Comparison of ENCODE assay signal across 17 cellular contexts in the genomic region with DNA sequence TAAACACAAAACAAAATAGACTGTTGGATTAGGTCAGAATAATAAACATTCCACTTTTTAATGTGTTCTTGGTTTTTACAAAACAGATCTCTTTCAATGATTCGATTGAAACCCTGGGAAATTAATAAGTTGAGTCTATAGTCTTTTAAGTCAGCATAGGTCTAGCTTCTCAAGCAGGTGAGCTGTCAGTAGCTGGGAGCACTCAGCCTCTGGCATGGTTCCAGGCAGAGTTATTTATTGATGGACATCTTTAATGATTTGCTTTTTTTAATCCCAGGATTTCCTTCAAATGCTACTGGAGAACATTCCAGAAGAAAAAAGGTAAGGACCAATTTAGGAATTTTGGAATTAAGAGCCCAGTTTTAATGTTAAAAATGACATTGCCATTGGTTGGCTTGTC.
DNase-seq lines count a peak whose midpoint lies in the region; ATAC-seq, FAIRE-seq and TF ChIP-seq lines count a peak whose summit lies in the region.
"Had no signal": no experiment of that assay in that cellular context is flagged by ENCODE, and none has a peak within 500 bp of the region (broad histone marks: within the 10 kb centered on the region; RNA-seq: fewer than 3 reads in every experiment).

No MANE protein-coding gene starts in this region.

- no peaks in the 10 kb centered on the region for H3K36me3 Mint-ChIP-seq in activated CD8-positive, alpha-beta T cell treated with anti-CD3 and anti-CD28 coated beads, Interleukin-2, amount 10 ng/mL, durations not matched to agents 7 days and 5 days (ENCODE audit: low read depth)

- H3K9me3 Mint-ChIP-seq in activated CD8-positive, alpha-beta T cell treated with anti-CD3 and anti-CD28 coated beads, Interleukin-2, amount 10 ng/mL, durations not matched to agents 7 days and 5 days (ENCODE audit: insufficient read depth): no peaks in the 10 kb centered on the region
- H3K9me3 Mint-ChIP-seq: CD14-positive monocyte had no signal

- DNase-seq in NCI-H82 (lab: John Stamatoyannopoulos, UW): peak; percentile 21
- DNase-seq in NCI-H82 treated with DMSO at 0.1 percent for 48 hours (lab: John Stamatoyannopoulos, UW; ENCODE audit: unreplicated experiment): no peak
- peak; percentile 34 for DNase-seq in RCC 7860 (ENCODE audit: low spot score)
- DNase-seq in left lobe of liver (ENCODE audit: low spot score): peak; percentile 64
- DNase-seq in activated CD8-positive, alpha-beta T cell treated with anti-CD3 and anti-CD28 coated beads, Interleukin-2, amount 10 ng/mL, durations not matched to agents 7 days and 5 days: no peak
- DNase-seq in coronary artery (ENCODE audit: low spot score): no peak
- no peak for DNase-seq in NCI-H1048 (lab: John Stamatoyannopoulos, UW)
- DNase-seq: AML-193, COR-L47, H7, NCI-H1436, NCI-H2029, NCI-H524 treated with DMSO at 0.1 percent for 48 hours, OCI-M1, RPMI8226, SJCRH30 had no signal

- POLR2A ChIA-PET in activated CD8-positive, alpha-beta T cell treated with anti-CD3 and anti-CD28 coated beads, Interleukin-2, amount 10 ng/mL, durations not matched to agents 7 days and 5 days (lab: Charles Lee): no interaction called here

- CTCF ChIA-PET in activated CD8-positive, alpha-beta T cell treated with anti-CD3 and anti-CD28 coated beads, Interleukin-2, amount 10 ng/mL, durations not matched to agents 7 days and 5 days (lab: Charles Lee): no interaction called here

- peak; percentile 34 for ATAC-seq in left lobe of liver
- no peak for ATAC-seq in activated CD8-positive, alpha-beta T cell treated with anti-CD3 and anti-CD28 coated beads, Interleukin-2, amount 10 ng/mL, durations not matched to agents 7 days and 5 days

- H3K27ac Mint-ChIP-seq in activated CD8-positive, alpha-beta T cell treated with anti-CD3 and anti-CD28 coated beads, Interleukin-2, amount 10 ng/mL, durations not matched to agents 7 days and 5 days: no peak overlapping the region

- H3K4me3 Mint-ChIP-seq in activated CD8-positive, alpha-beta T cell treated with anti-CD3 and anti-CD28 coated beads, Interleukin-2, amount 10 ng/mL, durations not matched to agents 7 days and 5 days: no peak overlapping the region
- H3K4me3 Mint-ChIP-seq: CD14-positive monocyte had no signal

- no peak overlapping the region for H3K27ac ChIP-seq in coronary artery
- H3K27ac ChIP-seq: SJCRH30 had no signal

- no peaks in the 10 kb centered on the region for H3K4me1 Mint-ChIP-seq in activated CD8-positive, alpha-beta T cell treated with anti-CD3 and anti-CD28 coated beads, Interleukin-2, amount 10 ng/mL, durations not matched to agents 7 days and 5 days (ENCODE audit: low read depth)
- H3K4me1 Mint-ChIP-seq: CD14-positive monocyte had no signal

- no peak overlapping the region for H3K4me3 ChIP-seq in coronary artery
- H3K4me3 ChIP-seq: SJCRH30 had no signal

- H3K27me3 Mint-ChIP-seq in activated CD8-positive, alpha-beta T cell treated with anti-CD3 and anti-CD28 coated beads, Interleukin-2, amount 10 ng/mL, durations not matched to agents 7 days and 5 days (ENCODE audit: low read depth): no peaks in the 10 kb centered on the region

- FAIRE-seq in RCC 7860 (lab: Jason Lieb, UNC): peak; percentile 73

- no peak for TF ChIP-seq CTCF in coronary artery (IDR thresholded peaks at IDR 0.05)

Comparison
In these comparisons a context has a peak if more than half of its experiments do, and no peak if none do; other contexts are left out.
1. DNase-seq: peak in NCI-H82 (single experiment), RCC 7860 (single experiment) and left lobe of liver (single experiment); none in NCI-H82 treated with DMSO at 0.1 percent for 48 hours (single experiment), activated CD8-positive, alpha-beta T cell treated with anti-CD3 and anti-CD28 coated beads, Interleukin-2, amount 10 ng/mL, durations not matched to agents 7 days and 5 days (single experiment), coronary artery (single experiment) and NCI-H1048 (single experiment).